Comparison of ENCODE assay signal across 1 cellular context in genomic region chr18:3251249-3251962, GRCh38.
TF ChIP-seq lines count a peak whose summit lies in the region.

No MANE protein-coding gene starts in this region.

TF ChIP-seq in endothelial cell of umbilical vein, 7 proteins besides CTCF, POLR2A, EP300 and RAD21 (continued from another document):
- TF ChIP-seq JUN (IDR thresholded peaks at IDR 0.05; ENCODE audit: borderline replicate concordance, insufficient read depth, insufficient read length, low read depth) (no peak), EZH2 (IDR thresholded peaks at IDR 0.05; ENCODE audit: borderline replicate concordance, low read depth, low read length, severe bottlenecking) (no peak), MYC (IDR thresholded peaks at IDR 0.05; ENCODE audit: low read depth, low read length) (no peak)
- TF ChIP-seq, protein P1, sequence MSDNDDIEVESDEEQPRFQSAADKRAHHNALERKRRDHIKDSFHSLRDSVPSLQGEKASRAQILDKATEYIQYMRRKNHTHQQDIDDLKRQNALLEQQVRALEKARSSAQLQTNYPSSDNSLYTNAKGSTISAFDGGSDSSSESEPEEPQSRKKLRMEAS (IDR thresholded peaks at IDR 0.05; ENCODE audit: insufficient read depth, insufficient read length) = no peak
